ENCODE assay signal across 9 cellular contexts in the genomic region with DNA sequence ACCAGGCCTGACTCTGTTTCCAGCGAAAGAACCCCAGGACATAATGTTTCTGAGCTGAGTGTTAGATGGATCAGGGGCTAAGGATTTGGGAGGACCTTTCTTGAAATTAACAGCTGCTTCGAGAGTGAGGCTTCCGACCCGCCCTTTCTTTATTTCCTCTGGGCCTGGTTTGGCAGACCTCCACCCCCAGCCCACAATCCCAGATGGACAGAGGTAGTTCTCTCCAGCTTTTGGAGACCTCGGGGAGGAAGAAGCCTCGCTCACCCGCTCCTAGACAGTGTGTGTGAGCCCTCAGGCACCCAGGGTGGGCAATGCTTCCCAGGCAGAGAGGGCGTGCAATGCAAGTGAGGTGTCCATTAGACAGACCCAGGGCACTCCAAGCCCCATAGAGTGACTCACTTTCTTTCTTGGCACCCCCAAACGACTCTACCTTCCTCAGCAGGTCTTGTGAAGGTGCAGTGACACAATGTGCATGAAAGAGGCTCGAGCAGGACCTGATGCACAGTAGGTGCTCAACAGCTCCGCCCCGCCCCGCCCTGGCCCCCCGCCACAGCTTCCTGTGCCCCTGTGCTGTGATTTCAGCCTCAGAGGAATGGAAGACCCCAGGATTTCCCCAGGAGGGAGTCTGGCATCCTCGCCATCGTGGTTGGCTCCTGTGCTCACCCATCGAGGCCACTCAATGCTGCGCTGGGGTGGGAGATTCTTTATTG. TPM values are rescaled to one million over a fixed set of nuclear protein-coding genes. Genes with fewer than 3 reads are reported as not detected.
DNase-seq lines count a peak whose midpoint lies in the region; ATAC-seq and TF ChIP-seq lines count a peak whose summit lies in the region.
"Had no signal": no experiment of that assay in that cellular context is flagged by ENCODE, and none has a peak within 500 bp of the region (broad histone marks: within the 10 kb centered on the region; RNA-seq: fewer than 3 reads in every experiment).

No MANE protein-coding gene starts in this region.

- peak; percentile 22 for DNase-seq in GM12865 (ENCODE audit: low read depth)
- no peak for DNase-seq in T-helper 17 cell
- DNase-seq in heart right ventricle, result peak in 1 of 2 donors; percentile 48
- DNase-seq in stomach, result no peak
- no peak for DNase-seq in mucosa of descending colon
- DNase-seq in NCI-H1048 (lab: John Stamatoyannopoulos, UW), result no peak
- DNase-seq: NCI-H1694 treated with DMSO at 0.1 percent for 48 hours had no signal

- no peaks in the 10 kb centered on the region for H3K27me3 Mint-ChIP-seq in T-helper 17 cell
- H3K27me3 Mint-ChIP-seq: activated naive CD8-positive, alpha-beta T cell had no signal

- no peak for TF ChIP-seq EP300 in stomach (IDR thresholded peaks at IDR 0.05)

- peak overlapping the region; percentile 3 to 89 (median 64) for H3K27ac ChIP-seq in heart right ventricle
- peak overlapping the region; percentile 88 to 97 (median 94) for H3K27ac ChIP-seq in stomach

- peaks cover 36% of the 10 kb centered on the region for H3K4me1 Mint-ChIP-seq in T-helper 17 cell

- no peak for TF ChIP-seq CTCF in GM12865 (IDR thresholded peaks at IDR 0.05; ENCODE audit: insufficient read depth, low read depth, low read length, missing control alignments)
- TF ChIP-seq CTCF in heart right ventricle (IDR thresholded peaks at IDR 0.05), result no peak
- no peak for TF ChIP-seq CTCF in stomach (IDR thresholded peaks at IDR 0.05)
- TF ChIP-seq CTCF in mucosa of descending colon (IDR thresholded peaks at IDR 0.05), result no peak

- WGBS in heart right ventricle, 2 donors, result 73 to 79% methylated on average over 18 of the region's 18 CpGs
- WGBS in stomach, 5 donors, result 60 to 72% (median 63%) methylated on average over 11 to 18 of the region's 18 CpGs

- intact Hi-C loops in heart right ventricle (cut with DNase I), result loop anchor here in 3 of 10 donors (5.0 kb wide), 1 partner anchor 50 kb away; the partner anchor contains the start of gene TOB1 (in 3 of the 3)
- intact Hi-C loops in stomach (cut with DNase I; ENCODE audit: low total_unique reads), result no loop called here
- intact Hi-C loops in mucosa of descending colon (cut with DNase I, micrococcal nuclease), result loop anchor here in 1 of 2 donors (10.0 kb wide), 1 partner anchor 52 kb away; the partner anchor contains the start of gene TOB1

- no peak overlapping the region for H3K4me3 Mint-ChIP-seq in T-helper 17 cell

- no peaks in the 10 kb centered on the region for H3K36me3 Mint-ChIP-seq in T-helper 17 cell (ENCODE audit: low read depth)

- H3K9me3 ChIP-seq in T-helper 17 cell (ENCODE audit: control insufficient read depth, low read length, poor library complexity, severe bottlenecking) (no peaks in the 10 kb centered on the region), heart right ventricle (no peaks in the 10 kb centered on the region), stomach (no peaks in the 10 kb centered on the region), mucosa of descending colon (no peaks in the 10 kb centered on the region)

- H3K27me3 ChIP-seq in heart right ventricle (no peaks in the 10 kb centered on the region), stomach (no peaks in the 10 kb centered on the region)

- H3K27ac Mint-ChIP-seq in T-helper 17 cell, result peak overlapping the region; percentile 100

- ATAC-seq in T-helper 17 cell, result no peak
- ATAC-seq in heart right ventricle, result peak in 3 of 8 donors; percentile 16 to 41 (median 33)
- no peak for ATAC-seq in GM21360 (IDR thresholded peaks at IDR 0.05; ENCODE audit: unreplicated experiment)
- no peak for ATAC-seq in mucosa of descending colon

- H3K4me1 ChIP-seq in heart right ventricle (peaks cover 31 to 54% (median 35%) of the 10 kb centered on the region in 9 donors), stomach (peaks cover 68 to 85% (median 76%) of the 10 kb centered on the region in 4 donors), mucosa of descending colon (ENCODE audit: low read depth) (peaks cover 56% of the 10 kb centered on the region)

- H3K4me3 ChIP-seq in GM12865 (ENCODE audit: low read depth, low read length) (no peak overlapping the region), heart right ventricle (no peak overlapping the region), stomach (no peak overlapping the region), mucosa of descending colon (no peak overlapping the region)

- TF ChIP-seq POLR2A in stomach (IDR thresholded peaks at IDR 0.05), result no peak

- H3K36me3 ChIP-seq in heart right ventricle, result no peaks in the 10 kb centered on the region
- no peaks in the 10 kb centered on the region for H3K36me3 ChIP-seq in stomach
- no peaks in the 10 kb centered on the region for H3K36me3 ChIP-seq in mucosa of descending colon (ENCODE audit: low read depth)

RNA-seq across cellular contexts. Expression of gene TOB1, which starts 50.7 kb away (rescaled TPM):
- 100 to 1,000 TPM; 226 to 358 TPM for total RNA-seq in T-helper 17 cell
- total RNA-seq in heart right ventricle, result 100 to 1,000 TPM in 6 of 10 donors, 10 to 100 TPM in 4; 54.7 to 134 (median 106) TPM
- polyA plus RNA-seq in heart right ventricle, result 10 to 100 TPM; 15.6 to 31.7 TPM
- total RNA-seq in stomach, result 100 to 1,000 TPM in 3 of 5 donors, 10 to 100 TPM in 2; 69.4 to 346 (median 100) TPM
- 10 to 100 TPM; 30.1 to 40.0 (median 39.9) TPM for polyA plus RNA-seq in stomach
- total RNA-seq in mucosa of descending colon, result 100 to 1,000 TPM; 120 to 156 (median 128) TPM
